ENCODE assay signal across 1 cellular context in the genomic region with DNA sequence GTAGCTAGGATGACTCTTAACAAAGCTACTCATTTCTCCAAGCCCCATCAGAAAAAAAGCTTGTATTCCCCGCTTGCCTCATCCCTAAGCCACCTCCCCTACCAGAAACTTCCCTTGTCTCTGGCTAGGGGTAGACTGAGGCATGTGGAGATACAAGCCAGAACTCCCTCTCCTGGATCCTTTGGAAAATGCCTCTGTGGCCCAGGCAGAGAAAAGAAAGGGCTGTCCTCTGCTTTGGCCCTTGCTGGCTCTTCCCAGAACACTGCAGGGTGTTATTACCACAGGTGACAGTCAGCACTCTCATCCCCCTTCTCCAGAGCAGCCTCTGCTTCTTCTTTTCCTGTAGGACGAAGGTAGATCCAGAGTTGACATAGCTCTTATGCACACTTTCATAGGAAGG.
TF ChIP-seq lines count a peak whose summit lies in the region.

No MANE protein-coding gene starts in this region.

TF ChIP-seq in WTC11, 78 proteins besides CTCF, POLR2A, EP300 and RAD21:
- TF ChIP-seq E2F1 (CRISPR knock-in tag; IDR thresholded peaks at IDR 0.05) (no peak), ZBTB43 (CRISPR knock-in tag; IDR thresholded peaks at IDR 0.05) (no peak)
